ENCODE assay signal across 12 cellular contexts in genomic region chr3:4845882-4846281, GRCh38.
DNase-seq lines count a peak whose midpoint lies in the region; ATAC-seq and TF ChIP-seq lines count a peak whose summit lies in the region.
"Had no signal": no experiment of that assay in that cellular context is flagged by ENCODE, and none has a peak within 500 bp of the region (broad histone marks: within the 10 kb centered on the region; RNA-seq: fewer than 3 reads in every experiment).

No MANE protein-coding gene starts in this region.

- TF ChIP-seq POLR2A in thyroid gland (IDR thresholded peaks at IDR 0.05) = no peak

- peaks cover 8% of the 10 kb centered on the region for H3K4me1 Mint-ChIP-seq in CD14-positive monocyte

- H3K27ac ChIP-seq in thyroid gland = no peak overlapping the region

- H3K4me1 ChIP-seq in thyroid gland = peaks cover 5 to 12% of the 10 kb centered on the region in 2 donors

- peak overlapping the region; percentile 94 to 97 for H3K27ac Mint-ChIP-seq in activated naive CD4-positive, alpha-beta T cell treated with anti-CD3 and anti-CD28 coated beads, Interleukin-2, amount 50 U/mL, for 72 hours
- H3K27ac Mint-ChIP-seq in CD14-positive monocyte = peak overlapping the region in 1 of 7 donors; percentile 51

- H3K27me3 Mint-ChIP-seq in CD14-positive monocyte (ENCODE audit: low read depth in 3 of 3) = no peaks in the 10 kb centered on the region

- intact Hi-C loops in thyroid gland (cut with DNase I) (no loop called here), posterior vena cava (cut with DNase I) (no loop called here), CD14-positive monocyte (cut with micrococcal nuclease) (loop anchor here in 1 of 2 donors (5.0 kb wide), 1 partner anchor 74 kb away; no protein-coding TSS in a partner anchor)

- no peaks in the 10 kb centered on the region for H3K9me3 ChIP-seq in thyroid gland

- no peaks in the 10 kb centered on the region for H3K27me3 ChIP-seq in thyroid gland

- DNase-seq in GM12864 (ENCODE audit: low read depth) (peak; percentile 74), NCI-H82 (lab: John Stamatoyannopoulos, UW) (no peak), thyroid gland (no peak), posterior vena cava (ENCODE audit: low spot score) (no peak), CD14-positive monocyte (ENCODE audit: low spot score) (no peak)
- no peak for DNase-seq in activated naive CD4-positive, alpha-beta T cell treated with anti-CD3 and anti-CD28 coated beads, Interleukin-2, amount 50 U/mL, for 72 hours (ENCODE audit: low spot score in 2 of 2)
- DNase-seq: activated CD4-positive, alpha-beta T cell treated with anti-CD3 and anti-CD28 coated beads, Interleukin-2, amount 50 U/mL, for 1 hour; DMS79; IMR-90; stimulated activated naive CD4-positive, alpha-beta T cell treated with Interleukin-2 at 50 U/mL for 16 hours had no signal

- peaks cover 30 to 34% of the 10 kb centered on the region in 2 donors for H3K36me3 Mint-ChIP-seq in activated naive CD4-positive, alpha-beta T cell treated with anti-CD3 and anti-CD28 coated beads, Interleukin-2, amount 50 U/mL, for 72 hours
- peaks cover 36 to 41% of the 10 kb centered on the region in 2 donors for H3K36me3 Mint-ChIP-seq in CD14-positive monocyte

- ATAC-seq in GM19452 (IDR thresholded peaks at IDR 0.05; ENCODE audit: unreplicated experiment) = peak; percentile 79
- peak; percentile 88 for ATAC-seq in HG03064 (IDR thresholded peaks at IDR 0.05; ENCODE audit: low read depth, unreplicated experiment)
- ATAC-seq in activated naive CD4-positive, alpha-beta T cell treated with anti-CD3 and anti-CD28 coated beads, Interleukin-2, amount 50 U/mL, for 72 hours = peak; percentile 67 to 69

- no peaks in the 10 kb centered on the region for H3K36me3 ChIP-seq in thyroid gland

- no peak for TF ChIP-seq CTCF in GM12864 (IDR thresholded peaks at IDR 0.05; ENCODE audit: low read depth, low read length, missing control alignments)
- no peak for TF ChIP-seq CTCF in thyroid gland (IDR thresholded peaks at IDR 0.05)
- TF ChIP-seq CTCF in CD14-positive monocyte (IDR thresholded peaks at IDR 0.05) = no peak

- H3K4me3 Mint-ChIP-seq in CD14-positive monocyte = no peak overlapping the region

- no peak overlapping the region for H3K4me3 ChIP-seq in GM12864 (ENCODE audit: low read depth, low read length)
- no peak overlapping the region for H3K4me3 ChIP-seq in thyroid gland (replicated peaks in 1 of 3)

- WGBS in thyroid gland, 2 donors = 81 to 86% methylated on average over 3 of the region's 3 CpGs

- peaks cover 0 to 3% of the 10 kb centered on the region in 2 donors for H3K9me3 Mint-ChIP-seq in activated naive CD4-positive, alpha-beta T cell treated with anti-CD3 and anti-CD28 coated beads, Interleukin-2, amount 50 U/mL, for 72 hours
- no peaks in the 10 kb centered on the region for H3K9me3 Mint-ChIP-seq in CD14-positive monocyte
